Comparison of ENCODE assay signal across 8 cellular contexts in the genomic region with DNA sequence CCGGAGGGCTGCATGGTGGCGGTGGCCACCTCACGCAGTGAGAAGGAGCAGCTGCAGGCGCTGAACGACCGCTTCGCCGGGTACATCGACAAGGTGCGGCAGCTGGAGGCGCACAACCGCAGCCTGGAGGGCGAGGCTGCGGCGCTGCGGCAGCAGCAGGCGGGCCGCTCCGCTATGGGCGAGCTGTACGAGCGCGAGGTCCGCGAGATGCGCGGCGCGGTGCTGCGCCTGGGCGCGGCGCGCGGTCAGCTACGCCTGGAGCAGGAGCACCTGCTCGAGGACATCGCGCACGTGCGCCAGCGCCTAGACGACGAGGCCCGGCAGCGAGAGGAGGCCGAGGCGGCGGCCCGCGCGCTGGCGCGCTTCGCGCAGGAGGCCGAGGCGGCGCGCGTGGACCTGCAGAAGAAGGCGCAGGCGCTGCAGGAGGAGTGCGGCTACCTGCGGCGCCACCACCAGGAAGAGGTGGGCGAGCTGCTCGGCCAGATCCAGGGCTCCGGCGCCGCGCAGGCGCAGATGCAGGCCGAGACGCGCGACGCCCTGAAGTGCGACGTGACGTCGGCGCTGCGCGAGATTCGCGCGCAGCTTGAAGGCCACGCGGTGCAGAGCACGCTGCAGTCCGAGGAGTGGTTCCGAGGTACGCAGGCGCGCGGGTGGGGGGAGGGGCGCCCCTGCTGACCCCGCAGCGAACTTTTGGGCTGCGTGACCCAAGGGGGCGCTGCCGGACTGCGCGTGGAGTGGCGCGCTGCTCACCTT. TPM values are rescaled to one million over a fixed set of nuclear protein-coding genes. Genes with fewer than 3 reads are reported as not detected.
DNase-seq lines count a peak whose midpoint lies in the region; ATAC-seq and TF ChIP-seq lines count a peak whose summit lies in the region.

No MANE protein-coding gene starts in this region.

- H3K27ac Mint-ChIP-seq in activated naive CD8-positive, alpha-beta T cell treated with anti-CD3 and anti-CD28 coated beads, Interleukin-2, amount 50 U/mL, for 24 hours: peak overlapping the region; percentile 62

- H3K4me1 ChIP-seq in spleen: peaks cover 2 to 56% (median 40%) of the 10 kb centered on the region in 6 donors

- WGBS in spleen, 5 donors: 3 to 20% (median 16%) methylated on average over 15 to 107 of the region's 107 CpGs

- H3K36me3 Mint-ChIP-seq in activated naive CD8-positive, alpha-beta T cell treated with anti-CD3 and anti-CD28 coated beads, Interleukin-2, amount 50 U/mL, for 24 hours (ENCODE audit: low read depth): no peaks in the 10 kb centered on the region

- H3K27me3 Mint-ChIP-seq in activated naive CD8-positive, alpha-beta T cell treated with anti-CD3 and anti-CD28 coated beads, Interleukin-2, amount 50 U/mL, for 24 hours: peaks cover 47% of the 10 kb centered on the region

- H3K36me3 ChIP-seq in spleen: no peaks in the 10 kb centered on the region

- TF ChIP-seq CTCF in spleen (IDR thresholded peaks at IDR 0.05 in 8 of 11, conservative IDR thresholded peaks at IDR 0.05 in 3 of 11): peak in 2 of 11 experiments; percentile 21 to 32

- peaks cover 0 to 9% (median 0%) of the 10 kb centered on the region in 8 donors for H3K9me3 ChIP-seq in spleen

- no peak for TF ChIP-seq POLR2A in spleen (IDR thresholded peaks at IDR 0.05)

- peak; percentile 67 for ATAC-seq in activated naive CD8-positive, alpha-beta T cell treated with anti-CD3 and anti-CD28 coated beads, Interleukin-2, amount 50 U/mL, for 24 hours
- ATAC-seq in HG03135 (IDR thresholded peaks at IDR 0.05; ENCODE audit: unreplicated experiment) (no peak), GM21367 (IDR thresholded peaks at IDR 0.05; ENCODE audit: unreplicated experiment) (no peak)

- H3K4me1 Mint-ChIP-seq in activated naive CD8-positive, alpha-beta T cell treated with anti-CD3 and anti-CD28 coated beads, Interleukin-2, amount 50 U/mL, for 24 hours: peaks cover 10% of the 10 kb centered on the region

- peak; percentile 2 for DNase-seq in activated T-cell treated with anti-CD3 and anti-CD28 coated beads for 1 hour (ENCODE audit: low read depth)
- no peak for DNase-seq in activated T-cell treated with anti-CD3 and anti-CD28 coated beads for 4 hours
- DNase-seq in activated naive CD8-positive, alpha-beta T cell treated with anti-CD3 and anti-CD28 coated beads, Interleukin-2, amount 50 U/mL, for 24 hours: peak; percentile 47
- peak in 28 of 51 donors; percentile 7 to 76 (median 32) for DNase-seq in hypothalamus (lab: John Stamatoyannopoulos, UW)
- no peak for DNase-seq in spleen
- no peak for DNase-seq in NCI-H187 treated with DMSO at 0.1 percent for 48 hours (lab: John Stamatoyannopoulos, UW)

- intact Hi-C loops in spleen (cut with DNase I; ENCODE audit: low total_unique reads): no loop called here

- H3K4me3 Mint-ChIP-seq in activated naive CD8-positive, alpha-beta T cell treated with anti-CD3 and anti-CD28 coated beads, Interleukin-2, amount 50 U/mL, for 24 hours: peak overlapping the region; percentile 77

- no peaks in the 10 kb centered on the region for H3K9me3 Mint-ChIP-seq in activated naive CD8-positive, alpha-beta T cell treated with anti-CD3 and anti-CD28 coated beads, Interleukin-2, amount 50 U/mL, for 24 hours

- peaks cover 0 to 62% (median 40%) of the 10 kb centered on the region in 7 donors for H3K27me3 ChIP-seq in spleen (replicated peaks in 1 of 7)

- peak overlapping the region in 7 of 8 donors; percentile 6 to 60 (median 33) for H3K4me3 ChIP-seq in spleen

- no peak overlapping the region for H3K27ac ChIP-seq in spleen

RNA-seq across cellular contexts. Expression of a gene that starts 0.7 kb away (rescaled TPM):
- 1 to 10 TPM in 6 of 7 donors, under 1 TPM in 1; 0.60 to 1.7 (median 1.4) TPM for total RNA-seq in spleen
- polyA plus RNA-seq in spleen: 1 to 10 TPM in 1 of 3 donors, under 1 TPM in 2; 0.50 to 1.2 (median 0.70) TPM

RNA-seq across cellular contexts. Expression of a gene that starts 42.3 kb away (rescaled TPM):
- total RNA-seq in spleen: 1 to 10 TPM in 2 of 7 donors, not detected in 5; 1.1 to 1.4 TPM
- polyA plus RNA-seq in spleen: under 1 TPM; 0.03 to 0.11 (median 0.06) TPM

Comparison
In these comparisons a context has a peak if more than half of its experiments do, and no peak if none do; other contexts are left out.
1. DNase-seq: peak in activated T-cell treated with anti-CD3 and anti-CD28 coated beads for 1 hour (single experiment), activated naive CD8-positive, alpha-beta T cell treated with anti-CD3 and anti-CD28 coated beads, Interleukin-2, amount 50 U/mL, for 24 hours (single experiment) and hypothalamus (28 of 51); none in activated T-cell treated with anti-CD3 and anti-CD28 coated beads for 4 hours (single experiment), spleen (single experiment) and NCI-H187 treated with DMSO at 0.1 percent for 48 hours (single experiment).